In the genomic region with DNA sequence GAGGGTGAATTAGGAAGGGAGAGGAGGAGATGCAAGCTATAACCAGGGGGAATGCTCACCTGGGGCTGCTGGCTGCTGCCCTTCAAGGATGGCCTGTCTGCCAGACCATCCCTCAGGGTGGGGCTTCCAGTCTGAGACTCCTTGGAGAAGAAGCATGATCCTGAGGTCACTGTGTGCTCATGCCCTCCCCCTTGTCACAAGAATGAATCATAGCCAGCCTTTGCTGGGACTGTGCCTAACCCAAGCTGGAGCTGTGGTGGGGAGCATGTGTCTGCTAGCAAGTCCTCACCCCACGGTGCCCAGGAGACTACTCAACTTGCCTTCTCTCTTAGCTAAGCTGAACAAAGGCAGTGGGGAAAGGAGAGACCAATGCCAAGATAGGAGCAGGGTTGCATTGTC, we compare ENCODE assay signal across 33 cellular contexts.
A peak's percentile ranks its signal among the peaks of the same experiment; 100 is the strongest.
DNase-seq lines count a peak whose midpoint lies in the region; ATAC-seq and TF ChIP-seq lines count a peak whose summit lies in the region.
"Had no signal": no experiment of that assay in that cellular context is flagged by ENCODE, and none has a peak within 500 bp of the region (broad histone marks: within the 10 kb centered on the region; RNA-seq: fewer than 3 reads in every experiment).

No MANE protein-coding gene starts in this region.

- peak overlapping the region in 1 of 5 donors; percentile 40 for H3K27ac ChIP-seq in adrenal gland
- H3K27ac ChIP-seq: epithelial cell of prostate, heart right ventricle, suprapubic skin, WERI-Rb-1 had no signal

- peak; percentile 7 for DNase-seq in NCI-H345 treated with DMSO at 0.1 percent for 48 hours (lab: John Stamatoyannopoulos, UW; ENCODE audit: unreplicated experiment)
- no peak for DNase-seq in NCI-H345 (lab: John Stamatoyannopoulos, UW)
- peak in 5 of 7 donors; percentile 39 to 52 (median 48) for DNase-seq in adrenal gland
- peak; percentile 30 for DNase-seq in kidney tubule cell (ENCODE audit: low spot score)
- DNase-seq in activated naive CD8-positive, alpha-beta T cell treated with anti-CD3 and anti-CD28 coated beads for 36 hours: no peak
- no peak for DNase-seq in activated CD8-positive, alpha-beta memory T cell treated with anti-CD3 and anti-CD28 coated beads, Interleukin-2, amount 50 U/mL, for 48 hours
- DNase-seq in activated naive CD4-positive, alpha-beta T cell treated with Interleukin-2 at 50 U/mL for 16 hours: no peak
- DNase-seq: 8988T; activated CD8-positive, alpha-beta memory T cell treated with anti-CD3 and anti-CD28 coated beads, Interleukin-2, amount 10 ng/mL, durations not matched to agents 7 days and 5 days; activated naive CD4-positive, alpha-beta T cell treated with anti-CD3 and anti-CD28 coated beads for 36 hours; activated T-cell treated with anti-CD3 and anti-CD28 coated beads, Interleukin-2, amount 50 U/mL, for 72 hours; amniotic stem cell; CD8-positive, alpha-beta memory T cell; DMS153; heart right ventricle; left cardiac atrium; mammary epithelial cell; NCI-H1048; NCI-H187; NCI-H69; SIG-M5; stimulated activated CD4-positive, alpha-beta T cell treated with anti-CD3 and anti-CD28 coated beads, Interleukin-4, amount 100 ng/mL, for 4 hours; stimulated activated naive B cell treated with anti-CD40 and anti-IgM and Interleukin-4, amounts not matched to agents 10 μg/mL and 1 μg/mL and 100 μg/mL, for 72 hours; T-helper 9 cell; WERI-Rb-1 had no signal

- H3K27me3 ChIP-seq in adrenal gland: no peaks in the 10 kb centered on the region
- H3K27me3 ChIP-seq: heart right ventricle, suprapubic skin had no signal

- no peaks in the 10 kb centered on the region for H3K9me3 ChIP-seq in adrenal gland (replicated peaks in 1 of 3)
- H3K9me3 ChIP-seq: heart right ventricle, suprapubic skin had no signal

- no peak for TF ChIP-seq POLR2A in adrenal gland (IDR thresholded peaks at IDR 0.05)

- no peak for ATAC-seq in HG03571 (IDR thresholded peaks at IDR 0.05; ENCODE audit: unreplicated experiment)
- ATAC-seq: activated CD8-positive, alpha-beta memory T cell treated with anti-CD3 and anti-CD28 coated beads, Interleukin-2, amount 10 ng/mL, durations not matched to agents 7 days and 5 days; activated T-cell treated with anti-CD3 and anti-CD28 coated beads, Interleukin-2, amount 50 U/mL, for 72 hours; HCT116; Panc1; sciatic nerve; stimulated activated naive B cell treated with anti-CD40 and anti-IgM and Interleukin-4, amounts not matched to agents 10 μg/mL and 1 μg/mL and 100 μg/mL, for 72 hours had no signal

- H3K36me3 ChIP-seq in adrenal gland (replicated peaks in 1 of 2): no peaks in the 10 kb centered on the region
- H3K36me3 ChIP-seq: heart right ventricle, suprapubic skin, WERI-Rb-1 had no signal

- no peaks in the 10 kb centered on the region for H3K36me3 Mint-ChIP-seq in activated naive CD8-positive, alpha-beta T cell treated with anti-CD3 and anti-CD28 coated beads for 36 hours
- H3K36me3 Mint-ChIP-seq: activated CD8-positive, alpha-beta memory T cell treated with anti-CD3 and anti-CD28 coated beads, Interleukin-2, amount 10 ng/mL, durations not matched to agents 7 days and 5 days; CD8-positive, alpha-beta memory T cell; stimulated activated naive B cell treated with anti-CD40 and anti-IgM and Interleukin-4, amounts not matched to agents 10 μg/mL and 1 μg/mL and 100 μg/mL, for 72 hours had no signal

- no peak for TF ChIP-seq CTCF in adrenal gland (IDR thresholded peaks at IDR 0.05)

- intact Hi-C loops in adrenal gland (cut with DNase I): no loop called here

- H3K27me3 Mint-ChIP-seq in activated naive CD8-positive, alpha-beta T cell treated with anti-CD3 and anti-CD28 coated beads for 36 hours: no peaks in the 10 kb centered on the region
- H3K27me3 Mint-ChIP-seq: activated CD8-positive, alpha-beta memory T cell treated with anti-CD3 and anti-CD28 coated beads, Interleukin-2, amount 10 ng/mL, durations not matched to agents 7 days and 5 days; IgD-negative memory B cell; stimulated activated naive B cell treated with anti-CD40 and anti-IgM and Interleukin-4, amounts not matched to agents 10 μg/mL and 1 μg/mL and 100 μg/mL, for 72 hours had no signal

- no peaks in the 10 kb centered on the region for H3K4me1 Mint-ChIP-seq in activated naive CD8-positive, alpha-beta T cell treated with anti-CD3 and anti-CD28 coated beads for 36 hours
- H3K4me1 Mint-ChIP-seq: activated CD8-positive, alpha-beta memory T cell treated with anti-CD3 and anti-CD28 coated beads, Interleukin-2, amount 10 ng/mL, durations not matched to agents 7 days and 5 days; B cell; CD8-positive, alpha-beta memory T cell; IgD-negative memory B cell; stimulated activated naive B cell treated with anti-CD40 and anti-IgM and Interleukin-4, amounts not matched to agents 10 μg/mL and 1 μg/mL and 100 μg/mL, for 72 hours had no signal

- no peaks in the 10 kb centered on the region for H3K9me3 Mint-ChIP-seq in activated naive CD8-positive, alpha-beta T cell treated with anti-CD3 and anti-CD28 coated beads for 36 hours
- H3K9me3 Mint-ChIP-seq: activated naive CD4-positive, alpha-beta T cell treated with anti-CD3 and anti-CD28 coated beads for 36 hours; IgD-negative memory B cell had no signal

- no peak overlapping the region for H3K4me3 Mint-ChIP-seq in activated naive CD8-positive, alpha-beta T cell treated with anti-CD3 and anti-CD28 coated beads for 36 hours
- H3K4me3 Mint-ChIP-seq: activated CD8-positive, alpha-beta memory T cell treated with anti-CD3 and anti-CD28 coated beads, Interleukin-2, amount 10 ng/mL, durations not matched to agents 7 days and 5 days; activated naive CD4-positive, alpha-beta T cell treated with anti-CD3 and anti-CD28 coated beads for 36 hours; activated T-cell treated with anti-CD3 and anti-CD28 coated beads, Interleukin-2, amount 50 U/mL, for 72 hours; B cell; CD8-positive, alpha-beta memory T cell; IgD-negative memory B cell; stimulated activated naive B cell treated with anti-CD40 and anti-IgM and Interleukin-4, amounts not matched to agents 10 μg/mL and 1 μg/mL and 100 μg/mL, for 72 hours had no signal

- 22 to 50% (median 41%) methylated on average over 1 of the region's 1 CpG for WGBS in adrenal gland, 4 donors

- no peak overlapping the region for H3K4me3 ChIP-seq in adrenal gland
- H3K4me3 ChIP-seq: heart right ventricle, suprapubic skin had no signal

- no peak overlapping the region for H3K27ac Mint-ChIP-seq in activated naive CD8-positive, alpha-beta T cell treated with anti-CD3 and anti-CD28 coated beads for 36 hours
- H3K27ac Mint-ChIP-seq: activated CD8-positive, alpha-beta memory T cell treated with anti-CD3 and anti-CD28 coated beads, Interleukin-2, amount 10 ng/mL, durations not matched to agents 7 days and 5 days; activated naive CD4-positive, alpha-beta T cell treated with anti-CD3 and anti-CD28 coated beads for 36 hours; activated T-cell treated with anti-CD3 and anti-CD28 coated beads, Interleukin-2, amount 50 U/mL, for 72 hours; B cell; CD8-positive, alpha-beta memory T cell; IgD-negative memory B cell; stimulated activated naive B cell treated with anti-CD40 and anti-IgM and Interleukin-4, amounts not matched to agents 10 μg/mL and 1 μg/mL and 100 μg/mL, for 72 hours had no signal

- peaks cover 3 to 4% of the 10 kb centered on the region in 2 donors for H3K4me1 ChIP-seq in adrenal gland (replicated peaks in 1 of 2)
- H3K4me1 ChIP-seq: heart right ventricle, suprapubic skin had no signal

Comparison
In these comparisons a context has a peak if more than half of its experiments do, and no peak if none do; other contexts are left out.
1. DNase-seq: peak in NCI-H345 treated with DMSO at 0.1 percent for 48 hours (single experiment), adrenal gland (5 of 7) and kidney tubule cell (single experiment); none in NCI-H345 (single experiment), activated naive CD8-positive, alpha-beta T cell treated with anti-CD3 and anti-CD28 coated beads for 36 hours (single experiment), activated CD8-positive, alpha-beta memory T cell treated with anti-CD3 and anti-CD28 coated beads, Interleukin-2, amount 50 U/mL, for 48 hours (single experiment) and activated naive CD4-positive, alpha-beta T cell treated with Interleukin-2 at 50 U/mL for 16 hours (single experiment).